ENCODE assay signal across 17 cellular contexts in the genomic region with DNA sequence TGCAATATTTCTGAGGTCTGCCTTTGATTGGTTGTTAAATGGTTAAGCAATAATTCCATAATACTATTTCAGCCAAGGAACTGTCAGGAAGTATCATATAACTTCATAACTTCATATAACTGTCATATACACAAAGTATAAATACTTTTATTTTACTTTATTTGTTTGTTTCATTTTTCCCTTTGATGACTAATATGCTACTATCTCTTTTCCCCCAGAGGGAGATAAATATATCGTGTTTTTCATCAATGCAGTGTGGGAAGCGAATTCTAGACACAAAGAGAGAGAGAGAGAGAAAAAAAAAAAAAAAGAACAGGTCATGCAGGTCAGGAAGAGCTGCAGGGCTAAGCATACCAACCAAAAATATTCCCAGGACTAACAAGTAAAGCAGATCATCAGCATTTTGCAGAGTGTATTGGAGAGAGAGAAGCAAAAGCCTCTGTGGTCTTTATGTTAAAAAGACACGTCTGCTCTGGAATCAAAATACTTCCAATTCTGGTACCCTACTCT.
"Had no signal": no experiment of that assay in that cellular context is flagged by ENCODE, and none has a peak within 500 bp of the region (broad histone marks: within the 10 kb centered on the region; RNA-seq: fewer than 3 reads in every experiment).

No MANE protein-coding gene starts in this region.

- H3K9me3 ChIP-seq: colonic mucosa, lower lobe of right lung, psoas muscle, right lobe of liver, transverse colon had no signal

- H3K4me1 ChIP-seq: colonic mucosa, lower lobe of right lung, psoas muscle, right lobe of liver, transverse colon had no signal

- ATAC-seq: activated T-cell treated with anti-CD3 and anti-CD28 coated beads, Interleukin-2, amount 50 U/mL, for 4 hours; left cardiac atrium; lower lobe of right lung; natural killer cell; psoas muscle; right lobe of liver had no signal

- H3K4me3 ChIP-seq: cardiac muscle cell, colonic mucosa, lower lobe of right lung, psoas muscle, right lobe of liver, transverse colon had no signal

- H3K36me3 ChIP-seq: cardiac muscle cell, colonic mucosa, lower lobe of right lung, right lobe of liver, transverse colon had no signal

- DNase-seq: activated CD4-positive, alpha-beta memory T cell treated with anti-CD3 and anti-CD28 coated beads for 36 hours; activated CD4-positive, alpha-beta T cell treated with anti-CD3 and anti-CD28 coated beads for 1 hour; activated gamma-delta T cell; activated T-cell treated with anti-CD3 and anti-CD28 coated beads, Interleukin-2, amount 50 U/mL, for 4 hours; colonic mucosa; immature natural killer cell; left cardiac atrium; lower lobe of right lung; natural killer cell; psoas muscle; right lobe of liver; stimulated activated CD4-positive, alpha-beta T cell treated with anti-CD3 and anti-CD28 coated beads, Interleukin-2, amount 100 ng/mL, for 24 hours; stimulated activated naive CD4-positive, alpha-beta T cell; substantia nigra; T-helper 9 cell; transverse colon had no signal

- H3K27me3 ChIP-seq: cardiac muscle cell, colonic mucosa, right lobe of liver, transverse colon had no signal
